1 cellular context compared by ENCODE assay signal in the genomic region with DNA sequence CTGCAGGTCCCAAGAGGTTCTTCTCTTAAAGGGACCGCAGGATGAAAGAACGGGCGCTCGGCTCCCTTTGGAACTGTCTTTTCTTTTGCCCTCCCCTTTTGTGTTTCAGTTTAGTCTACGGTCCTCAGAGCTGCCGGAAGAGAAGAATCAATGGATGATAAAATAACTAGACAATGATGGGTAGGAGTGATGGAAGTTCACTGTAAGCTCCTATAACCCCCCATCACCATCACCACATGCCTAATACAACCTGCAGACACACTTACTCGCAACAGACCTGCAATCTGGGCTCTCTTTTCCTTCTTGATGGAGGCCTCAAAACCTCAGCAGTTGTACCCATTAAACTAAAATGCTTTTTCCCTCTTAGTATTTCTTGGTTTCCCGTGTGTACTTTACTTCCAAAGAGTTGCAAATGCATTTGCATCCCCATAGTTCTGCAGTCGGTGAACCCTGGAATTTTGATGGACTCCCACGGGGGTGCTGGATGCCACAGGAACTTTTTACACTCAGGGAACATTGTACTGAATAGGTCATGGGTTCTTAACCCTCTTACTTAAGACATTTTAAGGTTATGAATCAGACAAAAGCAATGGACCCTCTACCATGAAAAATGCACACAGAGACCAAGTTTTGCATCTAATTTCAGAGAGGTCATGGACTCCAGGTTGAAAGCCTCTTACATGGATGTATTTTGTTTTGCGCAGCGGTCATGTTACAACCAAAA.
TF ChIP-seq lines count a peak whose summit lies in the region.

No MANE protein-coding gene starts in this region.

TF ChIP-seq in H1, 55 proteins besides CTCF, POLR2A, EP300 and RAD21:
- TF ChIP-seq CHD2 (IDR thresholded peaks at IDR 0.05; ENCODE audit: low read length) (no peak), TCF12 (IDR thresholded peaks at IDR 0.05; ENCODE audit: low read depth, low read length) (no peak)
